ENCODE assay signal across 8 cellular contexts in genomic region chr1:46533179-46533864, GRCh38. TPM values are rescaled to one million over a fixed set of nuclear protein-coding genes. Genes with fewer than 3 reads are reported as not detected.
DNase-seq lines count a peak whose midpoint lies in the region; ATAC-seq, FAIRE-seq and TF ChIP-seq lines count a peak whose summit lies in the region.

No MANE protein-coding gene starts in this region.

- TF ChIP-seq EP300 in ovary (IDR thresholded peaks at IDR 0.05), result no peak

- no peaks in the 10 kb centered on the region for H3K36me3 ChIP-seq in ovary

- H3K27ac ChIP-seq in ovary, result peak overlapping the region; percentile 58 to 72

- 4 to 8% (median 8%) methylated on average over 36 to 71 of the region's 71 CpGs for whole genome bisulfite sequencing in ovary, 3 donors

- DNase-seq in ELR (ENCODE audit: low read depth), result peak; percentile 41
- DNase-seq in NCI-H748 (lab: John Stamatoyannopoulos, UW; ENCODE audit: unreplicated experiment), result peak; percentile 86
- peak; percentile 42 for DNase-seq in activated gamma-delta T cell (lab: John Stamatoyannopoulos, UW)
- peak; percentile 67 to 72 for DNase-seq in frontal cortex (ENCODE audit: low spot score in 2 of 2)
- peak in 4 of 5 donors; percentile 33 to 63 (median 52) for DNase-seq in ovary
- DNase-seq in NCI-H2196 treated with DMSO at 0.1 percent for 48 hours (lab: John Stamatoyannopoulos, UW; ENCODE audit: unreplicated experiment), result no peak
- no peak for DNase-seq in GF-D8 (lab: John Stamatoyannopoulos, UW)

- intact Hi-C loops in ovary (cut with DNase I), result loop anchor here (5.0 to 10.0 kb wide), 4 partner anchors 56 to 191 kb away; no protein-coding TSS in a partner anchor

- no peak for FAIRE-seq in frontal cortex (lab: Jason Lieb, UNC)

- TF ChIP-seq POLR2A in ovary (IDR thresholded peaks at IDR 0.05), result no peak

- H3K4me3 ChIP-seq in ovary, result peak overlapping the region; percentile 33

- H3K9me3 ChIP-seq in ovary, result no peaks in the 10 kb centered on the region

- H3K4me1 ChIP-seq in ovary (ENCODE audit: insufficient read depth), result no peaks in the 10 kb centered on the region

- no peak for ATAC-seq in GM21786 (IDR thresholded peaks at IDR 0.05; ENCODE audit: unreplicated experiment)

- H3K27me3 ChIP-seq in ovary, result no peaks in the 10 kb centered on the region

- no peak for TF ChIP-seq CTCF in ovary (IDR thresholded peaks at IDR 0.05)

RNA-seq across cellular contexts. Expression of gene KNCN, which starts 18.1 kb away (rescaled TPM):
- total RNA-seq in frontal cortex, result under 0.01 TPM
- total RNA-seq in ovary, result under 1 TPM in 1 of 7 donors, not detected in 6; 0.08 TPM
- polyA plus RNA-seq in ovary, result not detected

RNA-seq across cellular contexts. Expression of gene DMBX1, which starts 43.7 kb away (rescaled TPM):
- total RNA-seq in frontal cortex (not detected), ovary (not detected)
- polyA plus RNA-seq in ovary, result not detected

Comparison
In these comparisons a context has a peak if more than half of its experiments do, and no peak if none do; other contexts are left out.
1. DNase-seq: peak in ELR (single experiment), NCI-H748 (single experiment), activated gamma-delta T cell (single experiment), frontal cortex (2 of 2) and ovary (4 of 5); none in NCI-H2196 treated with DMSO at 0.1 percent for 48 hours (single experiment) and GF-D8 (single experiment).